ENCODE assay signal across 12 cellular contexts in genomic region chr9:69554945-69555344, GRCh38.
A peak's percentile ranks its signal among the peaks of the same experiment; 100 is the strongest.
DNase-seq lines count a peak whose midpoint lies in the region; ATAC-seq and TF ChIP-seq lines count a peak whose summit lies in the region.
"Had no signal": no experiment of that assay in that cellular context is flagged by ENCODE, and none has a peak within 500 bp of the region (broad histone marks: within the 10 kb centered on the region; RNA-seq: fewer than 3 reads in every experiment).

No MANE protein-coding gene starts in this region.

- no peaks in the 10 kb centered on the region for H3K36me3 Mint-ChIP-seq in activated CD4-positive, alpha-beta memory T cell treated with anti-CD3 and anti-CD28 coated beads for 36 hours
- H3K36me3 Mint-ChIP-seq in activated CD8-positive, alpha-beta T cell treated with anti-CD3 and anti-CD28 coated beads for 36 hours (ENCODE audit: low read depth): no peaks in the 10 kb centered on the region

- POLR2A ChIA-PET in activated CD4-positive, alpha-beta memory T cell treated with anti-CD3 and anti-CD28 coated beads for 36 hours (lab: Charles Lee): interaction anchor here (0.7 kb wide), 1 partner anchor 108 kb away, joined by 3 read pairs; no protein-coding TSS in a partner anchor
- POLR2A ChIA-PET in activated CD8-positive, alpha-beta T cell treated with anti-CD3 and anti-CD28 coated beads for 36 hours (lab: Charles Lee): no interaction called here

- H3K79me2 ChIP-seq in osteoblast (ENCODE audit: insufficient read depth, low read length): no peaks in the 10 kb centered on the region

- CTCF ChIA-PET in activated CD4-positive, alpha-beta memory T cell treated with anti-CD3 and anti-CD28 coated beads for 36 hours (lab: Charles Lee): no interaction called here
- CTCF ChIA-PET in activated CD8-positive, alpha-beta T cell treated with anti-CD3 and anti-CD28 coated beads for 36 hours (lab: Charles Lee): interaction anchor here (0.7 kb wide), 1 partner anchor 132 kb away, joined by 3 read pairs; no protein-coding TSS in a partner anchor

- no peak overlapping the region for H3K27ac ChIP-seq in osteoblast (ENCODE audit: low read depth, low read length)
- H3K27ac ChIP-seq: thoracic aorta had no signal

- intact Hi-C loops in activated CD4-positive, alpha-beta memory T cell treated with anti-CD3 and anti-CD28 coated beads for 36 hours (cut with micrococcal nuclease): no loop called here
- intact Hi-C loops in activated CD8-positive, alpha-beta T cell treated with anti-CD3 and anti-CD28 coated beads for 36 hours (cut with micrococcal nuclease): no loop called here

- no peak for ATAC-seq in activated CD8-positive, alpha-beta T cell treated with anti-CD3 and anti-CD28 coated beads for 36 hours
- no peak for ATAC-seq in GM19328 (IDR thresholded peaks at IDR 0.05; ENCODE audit: unreplicated experiment)
- ATAC-seq: activated T-helper 17 cell treated with anti-CD3 and anti-CD28 coated beads, Interleukin-2, amount 50 U/mL, for 72 hours had no signal

- no peak overlapping the region for H3K27ac Mint-ChIP-seq in activated CD4-positive, alpha-beta memory T cell treated with anti-CD3 and anti-CD28 coated beads for 36 hours
- no peak overlapping the region for H3K27ac Mint-ChIP-seq in activated CD8-positive, alpha-beta T cell treated with anti-CD3 and anti-CD28 coated beads for 36 hours
- H3K27ac Mint-ChIP-seq: activated T-helper 17 cell treated with anti-CD3 and anti-CD28 coated beads, Interleukin-2, amount 50 U/mL, for 72 hours had no signal

- peaks cover 11% of the 10 kb centered on the region for H3K27me3 Mint-ChIP-seq in activated CD4-positive, alpha-beta memory T cell treated with anti-CD3 and anti-CD28 coated beads for 36 hours
- H3K27me3 Mint-ChIP-seq in activated CD8-positive, alpha-beta T cell treated with anti-CD3 and anti-CD28 coated beads for 36 hours: peaks cover 27% of the 10 kb centered on the region

- peaks cover 11% of the 10 kb centered on the region for H3K4me1 ChIP-seq in osteoblast (ENCODE audit: insufficient read depth, low read length)

- no peaks in the 10 kb centered on the region for H3K9me3 ChIP-seq in osteoblast (ENCODE audit: low read depth, low read length)
- H3K9me3 ChIP-seq: thoracic aorta had no signal

- TF ChIP-seq CTCF in fibroblast of mammary gland (conservative IDR thresholded peaks at IDR 0.05; ENCODE audit: control insufficient read depth, insufficient read depth, low read depth, low read length) (no peak), osteoblast (IDR thresholded peaks at IDR 0.05; ENCODE audit: extremely low read depth, low read depth, low read length) (no peak)
- TF ChIP-seq CTCF in activated CD8-positive, alpha-beta T cell treated with anti-CD3 and anti-CD28 coated beads for 36 hours (IDR thresholded peaks at IDR 0.05): no peak

- H3K4me1 Mint-ChIP-seq in activated CD4-positive, alpha-beta memory T cell treated with anti-CD3 and anti-CD28 coated beads for 36 hours (ENCODE audit: low read depth): no peaks in the 10 kb centered on the region
- no peaks in the 10 kb centered on the region for H3K4me1 Mint-ChIP-seq in activated CD8-positive, alpha-beta T cell treated with anti-CD3 and anti-CD28 coated beads for 36 hours (ENCODE audit: low read depth)
- H3K4me1 Mint-ChIP-seq: activated T-helper 17 cell treated with anti-CD3 and anti-CD28 coated beads, Interleukin-2, amount 50 U/mL, for 72 hours had no signal

- peak; percentile 80 for DNase-seq in Daoy (ENCODE audit: low read depth)
- DNase-seq in NCI-H446 treated with DMSO at 0.1 percent for 48 hours (lab: John Stamatoyannopoulos, UW): peak; percentile 11
- DNase-seq in fibroblast of mammary gland (ENCODE audit: low read depth): peak; percentile 78
- DNase-seq in osteoblast (ENCODE audit: insufficient read length, low spot score, missing footprints): no peak
- no peak for DNase-seq in NCI-H1105 treated with DMSO at 0.1 percent for 48 hours (lab: John Stamatoyannopoulos, UW)
- DNase-seq in activated CD4-positive, alpha-beta memory T cell treated with anti-CD3 and anti-CD28 coated beads for 36 hours: no peak
- no peak for DNase-seq in activated CD8-positive, alpha-beta T cell treated with anti-CD3 and anti-CD28 coated beads for 36 hours
- DNase-seq: activated CD4-positive, alpha-beta T cell treated with anti-CD3 and anti-CD28 coated beads, Interleukin-2, amount 50 U/mL, for 4 hours; caudate nucleus had no signal

- H3K9me3 Mint-ChIP-seq in activated CD4-positive, alpha-beta memory T cell treated with anti-CD3 and anti-CD28 coated beads for 36 hours: no peaks in the 10 kb centered on the region
- H3K9me3 Mint-ChIP-seq in activated CD8-positive, alpha-beta T cell treated with anti-CD3 and anti-CD28 coated beads for 36 hours: no peaks in the 10 kb centered on the region
- H3K9me3 Mint-ChIP-seq: activated T-helper 17 cell treated with anti-CD3 and anti-CD28 coated beads, Interleukin-2, amount 50 U/mL, for 72 hours had no signal

- no peaks in the 10 kb centered on the region for H4K20me1 ChIP-seq in osteoblast (ENCODE audit: insufficient read depth, low read length)

- no peaks in the 10 kb centered on the region for H3K36me3 ChIP-seq in osteoblast (ENCODE audit: insufficient read depth, low read length)
- H3K36me3 ChIP-seq: thoracic aorta had no signal

- peak overlapping the region; percentile 3 for H3K4me2 ChIP-seq in osteoblast (ENCODE audit: insufficient read depth, low read length)

- H2AFZ ChIP-seq in osteoblast (ENCODE audit: low read length): no peak overlapping the region

- no peaks in the 10 kb centered on the region for H3K27me3 ChIP-seq in osteoblast (ENCODE audit: insufficient read depth, low read length)

- H3K4me3 ChIP-seq in fibroblast of mammary gland (ENCODE audit: control insufficient read depth, low read depth, low read length) (no peak overlapping the region), osteoblast (ENCODE audit: insufficient read depth, low read length) (no peak overlapping the region)
- H3K4me3 ChIP-seq: thoracic aorta had no signal

- H3K4me3 Mint-ChIP-seq in activated CD4-positive, alpha-beta memory T cell treated with anti-CD3 and anti-CD28 coated beads for 36 hours: no peak overlapping the region
- H3K4me3 Mint-ChIP-seq in activated CD8-positive, alpha-beta T cell treated with anti-CD3 and anti-CD28 coated beads for 36 hours: no peak overlapping the region
- H3K4me3 Mint-ChIP-seq: activated T-helper 17 cell treated with anti-CD3 and anti-CD28 coated beads, Interleukin-2, amount 50 U/mL, for 72 hours had no signal

Comparison
In these comparisons a context has a peak if more than half of its experiments do, and no peak if none do; other contexts are left out.
1. DNase-seq: peak in Daoy (single experiment), NCI-H446 treated with DMSO at 0.1 percent for 48 hours (single experiment) and fibroblast of mammary gland (single experiment); none in osteoblast (single experiment), NCI-H1105 treated with DMSO at 0.1 percent for 48 hours (single experiment), activated CD4-positive, alpha-beta memory T cell treated with anti-CD3 and anti-CD28 coated beads for 36 hours (single experiment) and activated CD8-positive, alpha-beta T cell treated with anti-CD3 and anti-CD28 coated beads for 36 hours (single experiment).